Comparison of ENCODE assay signal across 11 cellular contexts in the genomic region with DNA sequence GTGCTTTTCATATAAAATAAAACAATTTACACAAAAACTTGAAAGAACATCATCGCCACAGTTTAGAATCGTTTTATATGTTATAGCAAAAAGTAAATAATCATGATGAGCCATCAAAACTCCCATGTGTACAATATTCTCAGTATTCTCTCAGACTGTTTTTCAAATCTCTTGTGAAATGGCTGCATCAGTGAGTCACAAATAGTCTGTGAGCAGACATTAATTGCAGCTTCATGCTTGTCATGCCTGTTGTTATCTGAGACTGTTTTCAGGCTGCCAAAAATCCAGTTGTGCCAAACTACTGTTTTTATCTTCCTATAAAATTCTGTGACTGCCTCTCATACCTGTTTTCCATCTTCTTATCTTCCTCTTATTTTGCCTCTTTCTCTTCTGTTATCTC.
A peak's percentile ranks its signal among the peaks of the same experiment; 100 is the strongest.
DNase-seq lines count a peak whose midpoint lies in the region; ATAC-seq, FAIRE-seq and TF ChIP-seq lines count a peak whose summit lies in the region.
"Had no signal": no experiment of that assay in that cellular context is flagged by ENCODE, and none has a peak within 500 bp of the region (broad histone marks: within the 10 kb centered on the region; RNA-seq: fewer than 3 reads in every experiment).

No MANE protein-coding gene starts in this region.

- POLR2A ChIA-PET in activated CD4-positive, alpha-beta memory T cell treated with anti-CD3 and anti-CD28 coated beads, Interleukin-2, amount 10 ng/mL, durations not matched to agents 7 days and 5 days (lab: Charles Lee), result no interaction called here

- H3K27ac ChIP-seq in mesodermal cell (ENCODE audit: low read depth, low read length, severe bottlenecking), result peak overlapping the region; percentile 89

- H3K4me1 ChIP-seq in mesodermal cell (ENCODE audit: control insufficient read depth, insufficient read depth, low read length, poor library complexity, severe bottlenecking), result peaks cover 16% of the 10 kb centered on the region
- H3K4me1 ChIP-seq: Caco-2 had no signal

- TF ChIP-seq CTCF in bronchial epithelial cell (IDR thresholded peaks at IDR 0.05; ENCODE audit: insufficient read depth, low read length, severe bottlenecking), result no peak

- CTCF ChIA-PET in activated CD4-positive, alpha-beta memory T cell treated with anti-CD3 and anti-CD28 coated beads, Interleukin-2, amount 10 ng/mL, durations not matched to agents 7 days and 5 days (lab: Charles Lee), result interaction anchor here (1.7 kb wide), 1 partner anchor 29 kb away, joined by 3 read pairs; no protein-coding TSS in a partner anchor

- no peaks in the 10 kb centered on the region for H3K27me3 ChIP-seq in bronchial epithelial cell (ENCODE audit: control insufficient read depth, insufficient read depth, low read length)

- ATAC-seq in GM21381 (IDR thresholded peaks at IDR 0.05; ENCODE audit: unreplicated experiment) (no peak), HG02973 (IDR thresholded peaks at IDR 0.05; ENCODE audit: unreplicated experiment) (no peak), GM19395 (IDR thresholded peaks at IDR 0.05; ENCODE audit: unreplicated experiment) (no peak)
- ATAC-seq: GM23338 had no signal

- H3K36me3 ChIP-seq in bronchial epithelial cell (ENCODE audit: control insufficient read depth, insufficient read depth, low read length) (no peaks in the 10 kb centered on the region), mesodermal cell (ENCODE audit: control insufficient read depth, insufficient read depth, low read length) (no peaks in the 10 kb centered on the region)

- H3K27ac Mint-ChIP-seq in activated CD4-positive, alpha-beta memory T cell treated with anti-CD3 and anti-CD28 coated beads, Interleukin-2, amount 10 ng/mL, durations not matched to agents 7 days and 5 days, result no peak overlapping the region
- H3K27ac Mint-ChIP-seq: GM23338 had no signal

- no peaks in the 10 kb centered on the region for H3K9me3 ChIP-seq in mesodermal cell (ENCODE audit: control insufficient read depth, low read length)
- H3K9me3 ChIP-seq: Caco-2 had no signal

- H3K9me3 Mint-ChIP-seq in activated CD4-positive, alpha-beta memory T cell treated with anti-CD3 and anti-CD28 coated beads, Interleukin-2, amount 10 ng/mL, durations not matched to agents 7 days and 5 days, result peaks cover 3% of the 10 kb centered on the region
- H3K9me3 Mint-ChIP-seq: GM23338 had no signal

- no peaks in the 10 kb centered on the region for H3K4me1 Mint-ChIP-seq in activated CD4-positive, alpha-beta memory T cell treated with anti-CD3 and anti-CD28 coated beads, Interleukin-2, amount 10 ng/mL, durations not matched to agents 7 days and 5 days
- H3K4me1 Mint-ChIP-seq: GM23338 had no signal

- no CpG with 5 or more reads among the region's 2 CpGs for WGBS in mesodermal cell (ENCODE audit: insufficient coverage in 2 of 2), 2 experiments

- H3K4me3 Mint-ChIP-seq in activated CD4-positive, alpha-beta memory T cell treated with anti-CD3 and anti-CD28 coated beads, Interleukin-2, amount 10 ng/mL, durations not matched to agents 7 days and 5 days, result no peak overlapping the region
- H3K4me3 Mint-ChIP-seq: GM23338 had no signal

- H3K4me3 ChIP-seq in bronchial epithelial cell (ENCODE audit: low read depth, low read length) (no peak overlapping the region), mesodermal cell (ENCODE audit: extremely low read depth, insufficient read depth, low read length, poor library complexity, severe bottlenecking) (no peak overlapping the region)
- H3K4me3 ChIP-seq: GM23338 had no signal

- H3K27me3 Mint-ChIP-seq in activated CD4-positive, alpha-beta memory T cell treated with anti-CD3 and anti-CD28 coated beads, Interleukin-2, amount 10 ng/mL, durations not matched to agents 7 days and 5 days, result peaks cover 57% of the 10 kb centered on the region

- no peak for FAIRE-seq in bronchial epithelial cell (lab: Jason Lieb, UNC)

- H3K36me3 Mint-ChIP-seq in activated CD4-positive, alpha-beta memory T cell treated with anti-CD3 and anti-CD28 coated beads, Interleukin-2, amount 10 ng/mL, durations not matched to agents 7 days and 5 days (ENCODE audit: low read depth), result no peaks in the 10 kb centered on the region

- DNase-seq in AG20443 (ENCODE audit: low spot score) (peak; percentile 57), LHCN-M2 (ENCODE audit: low read depth) (peak; percentile 50), bronchial epithelial cell (ENCODE audit: low read depth) (peak; percentile 13)
- DNase-seq in activated CD4-positive, alpha-beta memory T cell treated with anti-CD3 and anti-CD28 coated beads, Interleukin-2, amount 10 ng/mL, durations not matched to agents 7 days and 5 days, result no peak
- DNase-seq: aorta, Caco-2 had no signal
